In the genomic region with DNA sequence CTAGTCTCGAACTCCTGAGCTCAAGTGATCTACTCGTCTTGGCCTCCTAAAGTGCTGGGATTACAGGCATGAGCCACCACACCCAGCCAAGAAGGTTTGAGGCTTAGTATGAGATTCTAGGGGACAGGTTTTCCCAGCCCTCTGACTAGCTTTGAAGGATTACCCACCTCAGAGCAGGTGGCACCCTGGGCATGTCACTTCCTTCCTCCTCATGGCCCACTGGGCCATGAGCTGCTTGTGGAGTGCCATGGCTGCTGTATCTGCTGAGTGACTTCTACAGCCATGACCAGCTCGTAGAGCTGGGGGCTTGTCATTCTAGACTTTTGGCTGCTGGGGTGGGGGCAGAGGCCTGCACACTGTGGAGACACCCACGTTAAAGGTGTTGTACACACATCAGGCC, we compare ENCODE assay signal across 23 cellular contexts. TPM values are rescaled to one million over a fixed set of nuclear protein-coding genes. Genes with fewer than 3 reads are reported as not detected.
"Had no signal": no experiment of that assay in that cellular context is flagged by ENCODE, and none has a peak within 500 bp of the region (broad histone marks: within the 10 kb centered on the region; RNA-seq: fewer than 3 reads in every experiment).

No MANE protein-coding gene starts in this region.

- H3K27me3 Mint-ChIP-seq: IgD-negative memory B cell had no signal

- H3K27ac ChIP-seq: HL-60, KMS-11 had no signal

- ATAC-seq: K562 had no signal

- H3K9ac ChIP-seq: KMS-11, SK-N-SH had no signal

- H3K9me3 ChIP-seq: SK-N-SH had no signal

- H3K9me3 Mint-ChIP-seq: IgD-negative memory B cell had no signal

- H3K4me2 ChIP-seq: KMS-11, SK-N-SH had no signal

- H3K4me3 Mint-ChIP-seq: IgD-negative memory B cell had no signal

- H3K27ac Mint-ChIP-seq: IgD-negative memory B cell had no signal

- DNase-seq: Kasumi-1, MM.1S, MV-4-11, NCI-H1048, NCI-H1105, NCI-H1417, NCI-H146, NCI-H1694 treated with DMSO at 0.1 percent for 48 hours, NCI-H1930, NCI-H2081, NCI-H2107, NCI-H2227 treated with DMSO at 0.1 percent for 48 hours, NCI-H524, NCI-H69, NCI-H774, RPMI8226, SHP77, SK-N-SH, SW 1271 had no signal

- H3K4me3 ChIP-seq: K562 had no signal

RNA-seq across cellular contexts. Expression of a gene that starts 56.1 kb away (rescaled TPM):
- total RNA-seq: K562 had no signal
- polyA plus RNA-seq: K562 had no signal
